Comparison of ENCODE assay signal across 10 cellular contexts in the genomic region with DNA sequence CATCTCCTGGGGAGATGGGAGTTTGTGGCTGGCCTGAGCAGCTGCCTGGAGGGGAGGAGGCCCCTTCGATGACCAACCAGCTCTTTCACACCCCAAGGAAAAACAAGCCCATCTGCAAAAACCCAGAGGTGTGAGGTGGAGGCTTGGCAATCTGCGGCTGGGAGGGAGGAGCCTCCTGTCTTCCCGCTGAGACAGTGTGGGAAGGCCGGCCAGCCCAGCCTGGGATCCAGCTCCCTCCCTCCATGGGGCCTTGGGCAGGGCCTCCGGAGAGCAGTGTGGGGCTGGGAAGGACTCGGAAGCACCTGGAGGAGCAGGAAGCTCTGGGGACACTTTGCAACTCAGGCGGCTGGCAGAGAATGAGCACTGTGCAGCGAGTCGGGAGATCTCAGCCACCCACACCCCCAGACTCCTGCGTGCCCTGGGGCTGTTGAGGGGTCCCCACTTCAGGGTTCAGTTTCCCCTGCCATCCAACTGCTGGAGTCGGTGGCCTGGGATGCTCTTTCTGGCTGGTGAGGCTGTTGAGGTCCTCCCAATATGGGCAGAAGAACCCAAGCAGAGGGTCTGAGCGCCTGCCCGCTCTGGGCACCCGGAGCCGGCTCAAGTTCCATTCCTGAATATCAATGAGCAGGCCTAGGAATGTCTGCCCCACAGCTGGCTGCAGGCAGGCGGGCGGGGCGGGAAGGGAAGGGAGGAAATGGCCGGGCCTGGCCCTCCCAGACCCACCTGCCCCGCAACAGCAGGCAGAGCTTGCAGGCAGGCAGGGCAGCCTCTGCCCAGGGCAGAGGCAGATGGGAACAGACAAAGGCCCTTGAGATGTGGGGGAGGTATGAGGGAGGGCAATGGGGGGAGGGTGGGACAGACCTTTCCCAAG.
DNase-seq lines count a peak whose midpoint lies in the region; ATAC-seq, FAIRE-seq and TF ChIP-seq lines count a peak whose summit lies in the region.
"Had no signal": no experiment of that assay in that cellular context is flagged by ENCODE, and none has a peak within 500 bp of the region (broad histone marks: within the 10 kb centered on the region; RNA-seq: fewer than 3 reads in every experiment).

No MANE protein-coding gene starts in this region.

- ATAC-seq in Right ventricle myocardium superior (ENCODE audit: poor library complexity) = peak; percentile 37
- peak; percentile 32 for ATAC-seq in lung (ENCODE audit: insufficient read depth, low FRiP score)
- ATAC-seq in aorta (ENCODE audit: low FRiP score) = peak; percentile 4

- H3K27ac ChIP-seq in right atrium auricular region = peak overlapping the region in 1 of 2 donors; percentile 14
- peak overlapping the region; percentile 43; the same call in 1 of the 2 replicates for H3K27ac ChIP-seq in H1 (ENCODE audit: low read depth, low read length)
- peak overlapping the region in 1 of 2 donors; percentile 15 for H3K27ac ChIP-seq in lung (ENCODE audit: low read depth in 1 of 2, low read length in 1 of 2)
- peak overlapping the region in 1 of 2 donors; percentile 71 for H3K27ac ChIP-seq in aorta (ENCODE audit: low read depth in 1 of 2, low read length in 2 of 2)

- H3K14ac ChIP-seq in H1 (ENCODE audit: insufficient read length) = no peak overlapping the region

- WGBS in H1 (ENCODE audit: extremely low coverage in 1 of 2, insufficient coverage in 1 of 2, insufficient read length in 1 of 2, insufficient replicate concordance in 2 of 2, low coverage in 1 of 2, low lambda C conversion rate in 2 of 2, missing lambda C conversion rate in 1 of 2), 2 experiments = 21% methylated on average over 15 of the region's 20 CpGs; no CpG with 5 or more reads in 1 of the 2 experiments
- 50 to 73% methylated on average over 20 of the region's 20 CpGs for WGBS in lung, 2 donors
- 92% methylated on average over 20 of the region's 20 CpGs for WGBS in aorta, 2 donors

- peak overlapping the region; percentile 99 for H2BK20ac ChIP-seq in H1 (ENCODE audit: low read length)

- no peaks in the 10 kb centered on the region for H3K79me2 ChIP-seq in H1 (ENCODE audit: control insufficient read depth in 1 of 2, insufficient read depth in 2 of 2, low read length in 2 of 2)

- H2AFZ ChIP-seq in H1 (ENCODE audit: low read length) = peak overlapping the region; percentile 19; the same call in 1 of the 2 replicates

- no peak overlapping the region for H3K23ac ChIP-seq in H1 (ENCODE audit: insufficient read length)

- H3K36me3 ChIP-seq in right atrium auricular region (no peaks in the 10 kb centered on the region), H1 (ENCODE audit: control insufficient read depth in 2 of 4, insufficient read depth in 4 of 4, low read length in 3 of 4) (no peaks in the 10 kb centered on the region), lung (ENCODE audit: control insufficient read depth in 2 of 2, insufficient read depth in 2 of 2, low read length in 2 of 2) (no peaks in the 10 kb centered on the region), aorta (ENCODE audit: control insufficient read depth in 1 of 2, insufficient read depth in 2 of 2, low read length in 1 of 2) (no peaks in the 10 kb centered on the region)

- H2AK5ac ChIP-seq in H1 (ENCODE audit: low read depth, low read length) = peak overlapping the region; percentile 65; the same call in 1 of the 2 replicates

- H3K23me2 ChIP-seq in H1 (ENCODE audit: low read depth, low read length) = no peaks in the 10 kb centered on the region; the same call in 1 of the 2 replicates

- H3K4ac ChIP-seq in H1 (replicated peaks; ENCODE audit: insufficient read length, low read depth, low read length) = peak overlapping the region; percentile 54

- intact Hi-C loops in Right ventricle myocardium superior (cut with DNase I) = no loop called here
- intact Hi-C loops in aorta (cut with DNase I) = loop anchor here in 1 of 2 donors (5.0 kb wide), 1 partner anchor 38 kb away; no protein-coding TSS in a partner anchor

- H3K18ac ChIP-seq in H1 (ENCODE audit: extremely low read depth, low read length) = peak overlapping the region; percentile 94

- H3K56ac ChIP-seq in H1 (replicated peaks; ENCODE audit: insufficient read length, low read depth, low read length) = peak overlapping the region; percentile 40

- H3K4me2 ChIP-seq in H1 (ENCODE audit: insufficient read depth in 1 of 2, low read depth in 2 of 2, low read length in 2 of 2) = peak overlapping the region; percentile 25 to 70

- POLR2A ChIA-PET in H1 (lab: Charles Lee; ENCODE audit: partially characterized antibody) = interaction anchor here (0.5 to 2.4 kb wide), 15 partner anchors 8 to 132 kb away, joined by 3 to 7 read pairs (median 3); a partner anchor contains a TSS

- CTCF ChIA-PET in H1 (lab: Charles Lee; ENCODE audit: partially characterized antibody) = interaction anchor here (0.7 to 3.4 kb wide), 13 partner anchors 11 to 486 kb away, joined by 3 to 21 read pairs (median 4); a partner anchor contains a TSS

- peak overlapping the region; percentile 13 for H4K5ac ChIP-seq in H1 (ENCODE audit: insufficient read length, low read depth, low read length)

- peak overlapping the region; percentile 95 for H4K91ac ChIP-seq in H1 (replicated peaks; ENCODE audit: insufficient read length, low read length)

- no peak for TF ChIP-seq CTCF in right atrium auricular region (IDR thresholded peaks at IDR 0.05)
- no peak for TF ChIP-seq CTCF in H1 (IDR thresholded peaks at IDR 0.05; ENCODE audit: control extremely low read depth in 1 of 3, insufficient read depth in 1 of 3, low read depth in 1 of 3, low read length in 3 of 3)
- TF ChIP-seq CTCF in lung (IDR thresholded peaks at IDR 0.05; ENCODE audit: control extremely low read depth, extremely low read depth) = no peak

- no peak; a peak in 1 of 3 replicates for TF ChIP-seq POLR2A in H1 (IDR thresholded peaks at IDR 0.05; ENCODE audit: control extremely low read depth in 1 of 2, low read depth in 2 of 2, low read length in 2 of 2)

- H3K4me3 ChIP-seq in right atrium auricular region = no peak overlapping the region
- peak overlapping the region in 3 of 4 experiments; percentile 21 to 46 (median 23); a peak in 5 of 8 replicates for H3K4me3 ChIP-seq in H1 (ENCODE audit: extremely low read depth in 1 of 4, insufficient read depth in 2 of 4, low read depth in 3 of 4, low read length in 4 of 4)
- H3K4me3 ChIP-seq in lung = no peak overlapping the region
- H3K4me3 ChIP-seq in aorta (ENCODE audit: low read length in 2 of 2) = no peak overlapping the region

- FAIRE-seq in H1 (lab: Jason Lieb, UNC) = no peak
- FAIRE-seq: GM12892 had no signal

- no peak overlapping the region for H3K9ac ChIP-seq in H1 (replicated peaks in 1 of 4; ENCODE audit: extremely low read depth in 1 of 4, low read depth in 3 of 4, low read length in 3 of 4)

- H2BK15ac ChIP-seq in H1 (ENCODE audit: low read length) = peak overlapping the region; percentile 77

- H2BK12ac ChIP-seq in H1 (ENCODE audit: low read depth, low read length) = peak overlapping the region; percentile 99; the same call in 1 of the 2 replicates

- TF ChIP-seq EP300 in H1 (IDR thresholded peaks at IDR 0.05; ENCODE audit: borderline replicate concordance in 1 of 2, low read depth in 2 of 2, low read length in 2 of 2) = peak in 1 of 2 experiments; percentile 55; a peak in 1 of 3 replicates

- peak overlapping the region; percentile 91 for H2BK120ac ChIP-seq in H1 (replicated peaks; ENCODE audit: low read depth, low read length)

- H4K20me1 ChIP-seq in H1 (replicated peaks in 1 of 2; ENCODE audit: control insufficient read depth in 1 of 2, insufficient read depth in 2 of 2, low read length in 2 of 2) = no peaks in the 10 kb centered on the region

- H3K27me3 ChIP-seq in right atrium auricular region = no peaks in the 10 kb centered on the region
- peaks cover 0 to 12% (median 2%) of the 10 kb centered on the region in 4 experiments; a peak in 3 of 7 replicates for H3K27me3 ChIP-seq in H1 (replicated peaks in 1 of 4; ENCODE audit: control insufficient read depth in 3 of 4, extremely low read depth in 1 of 4, insufficient read depth in 3 of 4, low read length in 3 of 4)
- H3K27me3 ChIP-seq in lung (ENCODE audit: control insufficient read depth, insufficient read depth) = no peaks in the 10 kb centered on the region
- no peaks in the 10 kb centered on the region for H3K27me3 ChIP-seq in aorta (ENCODE audit: control insufficient read depth in 1 of 2, insufficient read depth in 2 of 2, low read length in 1 of 2)

- no peaks in the 10 kb centered on the region for H3K79me1 ChIP-seq in H1 (ENCODE audit: low read depth, low read length)

- no peak for TF ChIP-seq RAD21 in H1 (IDR thresholded peaks at IDR 0.05 in 1 of 2, conservative IDR thresholded peaks at IDR 0.05 in 1 of 2; ENCODE audit: low read depth in 2 of 2, low read length in 2 of 2)

- DNase-seq in Right ventricle myocardium superior = peak; percentile 51
- no peak for DNase-seq in right atrium auricular region (ENCODE audit: low spot score)
- peak; percentile 49 to 75 for DNase-seq in H1 (ENCODE audit: low read depth in 1 of 2, low spot score in 2 of 2)
- no peak for DNase-seq in lung (ENCODE audit: low spot score)
- no peak for DNase-seq in aorta
- DNase-seq in occipital lobe (lab: John Stamatoyannopoulos, UW) = no peak
- no peak for DNase-seq in NCI-H748 treated with DMSO at 0.1 percent for 48 hours (lab: John Stamatoyannopoulos, UW)
- no peak for DNase-seq in activated T-cell treated with anti-CD3 and anti-CD28 coated beads for 4 hours
- DNase-seq: SIG-M5 had no signal

- H3K4me1 ChIP-seq in right atrium auricular region (peaks cover 0 to 32% of the 10 kb centered on the region in 2 donors), H1 (replicated peaks in 1 of 4; ENCODE audit: control insufficient read depth in 3 of 4, insufficient read depth in 4 of 4, low read length in 3 of 4) (peaks cover 10 to 37% (median 20%) of the 10 kb centered on the region in 4 experiments), lung (ENCODE audit: control insufficient read depth in 2 of 2, insufficient read depth in 2 of 2, low read length in 2 of 2) (peaks cover 0 to 7% of the 10 kb centered on the region in 2 donors), aorta (ENCODE audit: control insufficient read depth in 1 of 2, insufficient read depth in 2 of 2, low read length in 2 of 2) (no peaks in the 10 kb centered on the region)

- H4K8ac ChIP-seq in H1 (ENCODE audit: extremely low read depth, insufficient read depth, low read length) = peak overlapping the region; percentile 87; the same call in 1 of the 2 replicates

- peak overlapping the region; percentile 77; the same call in 1 of the 2 replicates for H2BK5ac ChIP-seq in H1 (ENCODE audit: low read depth, low read length)

- H3K9me3 ChIP-seq in right atrium auricular region (no peaks in the 10 kb centered on the region), H1 (ENCODE audit: insufficient read depth in 2 of 2, low read depth in 1 of 2, low read length in 1 of 2) (peaks cover 0 to 3% of the 10 kb centered on the region in 2 experiments; a peak in 1 of 4 replicates), lung (ENCODE audit: control insufficient read depth in 2 of 2, insufficient read depth in 1 of 2, low read length in 1 of 2) (no peaks in the 10 kb centered on the region), aorta (ENCODE audit: control insufficient read depth, low read length) (no peaks in the 10 kb centered on the region)

Comparison
In these comparisons a context has a peak if more than half of its experiments do, and no peak if none do; other contexts are left out.
1. DNase-seq: peak in Right ventricle myocardium superior (single experiment) and H1 (2 of 2); none in right atrium auricular region (single experiment), lung (single experiment), aorta (0 of 2), occipital lobe (single experiment), NCI-H748 treated with DMSO at 0.1 percent for 48 hours (single experiment) and activated T-cell treated with anti-CD3 and anti-CD28 coated beads for 4 hours (single experiment).
2. H3K4me3 ChIP-seq: peak in H1 (3 of 4); none in right atrium auricular region (0 of 2), lung (single experiment) and aorta (0 of 2).
3. Peak in every context shown above with its lines, with median percentiles within 50 percentile points of each other: ATAC-seq.